8 cellular contexts compared by ENCODE assay signal in the genomic region with DNA sequence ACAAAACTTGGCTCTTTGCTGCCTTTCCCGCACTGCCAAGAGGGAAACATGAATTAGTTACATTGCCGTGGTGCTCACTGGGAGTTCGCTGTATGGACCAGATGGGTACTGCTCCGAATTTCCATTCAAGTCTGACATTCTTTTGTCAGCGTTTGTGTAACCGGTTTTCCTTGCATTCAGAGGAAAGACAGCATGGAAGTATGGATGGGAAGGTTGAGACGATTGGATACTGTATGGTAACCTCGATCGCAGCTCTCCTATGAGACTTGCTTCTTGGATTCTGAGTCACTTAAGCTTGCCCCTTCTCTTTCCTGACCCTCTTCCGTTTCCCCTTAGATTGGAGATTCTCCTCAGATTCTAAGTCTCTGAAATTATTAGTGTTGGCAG. TPM values are rescaled to one million over a fixed set of nuclear protein-coding genes. Genes with fewer than 3 reads are reported as not detected.
DNase-seq lines count a peak whose midpoint lies in the region; ATAC-seq, FAIRE-seq and TF ChIP-seq lines count a peak whose summit lies in the region.

No MANE protein-coding gene starts in this region.

- DNase-seq in AG04449 (ENCODE audit: low read depth, low spot score) (no peak), foreskin fibroblast (peak in 1 of 2 donors; percentile 25), pancreas (peak in 1 of 6 donors; percentile 7), superior temporal gyrus (ENCODE audit: extremely low spot score) (no peak)
- no peak for DNase-seq in central memory CD4-positive, alpha-beta T cell

- POLR2A ChIA-PET in AG04449 (lab: Yijun Ruan, JAX), result no interaction called here

- 10 to 18% methylated on average over 10 of the region's 10 CpGs for WGBS in pancreas, 2 donors

- peak overlapping the region; percentile 99 for H3K4me3 ChIP-seq in AG04449 (ENCODE audit: low read depth, low read length)
- H3K4me3 ChIP-seq in foreskin fibroblast (ENCODE audit: low read depth in 1 of 2, low read length in 2 of 2), result peak overlapping the region; percentile 89 to 100
- H3K4me3 ChIP-seq in pancreas, result peak overlapping the region; percentile 66 to 97 (median 95)

- intact Hi-C loops in pancreas (cut with DNase I), result no loop called here

- no peaks in the 10 kb centered on the region for H3K36me3 ChIP-seq in pancreas

- no peak for FAIRE-seq in pancreas (lab: Jason Lieb, UNC)

- peak overlapping the region; percentile 92 for H3K27ac ChIP-seq in VCaP
- H3K27ac ChIP-seq in pancreas, result peak overlapping the region; percentile 69 to 87 (median 82)

- TF ChIP-seq CTCF in AG04449 (IDR thresholded peaks at IDR 0.05; ENCODE audit: insufficient read depth, low read length, missing control alignments), result no peak
- TF ChIP-seq CTCF in VCaP (conservative IDR thresholded peaks at IDR 0.05), result no peak
- no peak for TF ChIP-seq CTCF in foreskin fibroblast (IDR thresholded peaks at IDR 0.05; ENCODE audit: low read depth, low read length)
- no peak for TF ChIP-seq CTCF in pancreas (IDR thresholded peaks at IDR 0.05)

- CTCF ChIA-PET in AG04449 (lab: Yijun Ruan, JAX), result interaction anchor here (0.6 to 4.2 kb wide), 4 partner anchors 10 to 383 kb away, joined by 3 to 25 read pairs (median 4); no protein-coding TSS in a partner anchor

- H3K9me3 ChIP-seq in pancreas, result no peaks in the 10 kb centered on the region

- ATAC-seq in GM18867 (IDR thresholded peaks at IDR 0.05; ENCODE audit: unreplicated experiment) (peak; percentile 4), HG03280 (IDR thresholded peaks at IDR 0.05; ENCODE audit: unreplicated experiment) (peak; percentile 4), pancreas (peak; percentile 16 to 30 (median 24))

- H3K27me3 ChIP-seq in pancreas, result peaks cover 0 to 6% (median 0%) of the 10 kb centered on the region in 4 donors

- peaks cover 0 to 12% (median 4%) of the 10 kb centered on the region in 3 donors for H3K4me1 ChIP-seq in pancreas

RNA-seq across cellular contexts. Expression of a gene that starts 0.6 kb away (rescaled TPM):
- 10 to 100 TPM in 3 of 6 donors, 1 to 10 TPM in 3; 6.2 to 11.2 (median 9.8) TPM for total RNA-seq in pancreas
- 10 to 100 TPM; 10.5 to 11.7 TPM for polyA plus RNA-seq in pancreas

RNA-seq across cellular contexts. Expression of a gene that starts 53.1 kb away (rescaled TPM):
- total RNA-seq in pancreas, result 10 to 100 TPM; 10.2 to 29.5 (median 14.5) TPM
- polyA plus RNA-seq in pancreas, result 10 to 100 TPM in 1 of 2 donors, 1 to 10 TPM in 1; 6.9 to 33.6 TPM
